ENCODE assay signal across 14 cellular contexts in the genomic region with DNA sequence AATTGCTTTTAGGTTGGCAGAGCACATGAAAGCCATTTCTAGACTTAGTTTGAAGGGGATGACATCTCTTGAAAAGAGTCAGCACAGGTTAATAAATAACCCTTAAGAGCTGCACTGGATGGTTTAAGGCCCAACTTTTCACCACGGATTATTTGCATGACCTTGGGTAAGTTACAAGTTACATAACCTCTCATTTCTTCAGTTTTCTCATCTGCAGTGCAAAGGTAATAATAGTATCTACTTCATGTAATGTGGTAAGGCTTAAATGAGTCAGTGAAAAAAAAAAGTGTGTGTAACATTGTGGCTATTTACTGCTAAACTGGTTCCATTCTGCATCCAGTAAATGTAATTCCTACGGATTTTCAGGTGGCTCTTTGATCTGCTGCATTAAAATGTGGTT.
DNase-seq lines count a peak whose midpoint lies in the region; ATAC-seq and TF ChIP-seq lines count a peak whose summit lies in the region.
"Had no signal": no experiment of that assay in that cellular context is flagged by ENCODE, and none has a peak within 500 bp of the region (broad histone marks: within the 10 kb centered on the region; RNA-seq: fewer than 3 reads in every experiment).

No MANE protein-coding gene starts in this region.

- intact Hi-C loops in right cardiac atrium (cut with DNase I), result no loop called here
- intact Hi-C loops in prostate gland (cut with DNase I), result no loop called here

- 88% methylated on average over 2 of the region's 2 CpGs for WGBS in right cardiac atrium
- WGBS in prostate gland, result 50% methylated on average over 2 of the region's 2 CpGs

- H3K9me3 Mint-ChIP-seq in activated T-helper 17 cell treated with anti-CD3 and anti-CD28 coated beads, Interleukin-2, amount 50 U/mL, for 72 hours, result peaks cover 3% of the 10 kb centered on the region

- H3K4me3 ChIP-seq in right cardiac atrium (ENCODE audit: low read length) (no peak overlapping the region), prostate gland (no peak overlapping the region)
- H3K4me3 ChIP-seq: K562 had no signal

- ATAC-seq in GM18517 (IDR thresholded peaks at IDR 0.05; ENCODE audit: unreplicated experiment) (peak; percentile 99), GM21529 (IDR thresholded peaks at IDR 0.05; ENCODE audit: unreplicated experiment) (peak; percentile 98), HG03139 (IDR thresholded peaks at IDR 0.05; ENCODE audit: unreplicated experiment) (peak; percentile 99), right cardiac atrium (no peak)
- ATAC-seq in activated T-helper 17 cell treated with anti-CD3 and anti-CD28 coated beads, Interleukin-2, amount 50 U/mL, for 72 hours (replicated peaks), result no peak
- ATAC-seq: K562, T-cell had no signal

- no peak overlapping the region for H3K4me3 Mint-ChIP-seq in activated T-helper 17 cell treated with anti-CD3 and anti-CD28 coated beads, Interleukin-2, amount 50 U/mL, for 72 hours
- H3K4me3 Mint-ChIP-seq: T-cell had no signal

- no peaks in the 10 kb centered on the region for H3K4me1 Mint-ChIP-seq in activated T-helper 17 cell treated with anti-CD3 and anti-CD28 coated beads, Interleukin-2, amount 50 U/mL, for 72 hours
- H3K4me1 Mint-ChIP-seq: T-cell had no signal

- H3K27ac Mint-ChIP-seq in activated T-helper 17 cell treated with anti-CD3 and anti-CD28 coated beads, Interleukin-2, amount 50 U/mL, for 72 hours, result no peak overlapping the region
- H3K27ac Mint-ChIP-seq: T-cell had no signal

- DNase-seq in glomerular visceral epithelial cell (ENCODE audit: extremely low spot score) (peak; percentile 66), right cardiac atrium (no peak), prostate gland (ENCODE audit: low spot score) (no peak)
- DNase-seq in activated CD4-positive, alpha-beta T cell treated with anti-CD3 and anti-CD28 coated beads, Interleukin-2, amount 50 U/mL, for 1 hour, result no peak
- DNase-seq: activated T-cell treated with anti-CD3 and anti-CD28 coated beads, Interleukin-2, amount 50 U/mL, for 1 hour; C1 segment of cervical spinal cord; caudate nucleus; NCI-H524; T-cell had no signal

- no peak overlapping the region for H3K27ac ChIP-seq in right cardiac atrium (ENCODE audit: low read length)
- no peak overlapping the region for H3K27ac ChIP-seq in prostate gland

- H3K27me3 ChIP-seq in right cardiac atrium (ENCODE audit: control insufficient read depth, insufficient read depth), result no peaks in the 10 kb centered on the region
- no peaks in the 10 kb centered on the region for H3K27me3 ChIP-seq in prostate gland (replicated peaks; ENCODE audit: insufficient read depth)

- no peak for TF ChIP-seq CTCF in prostate gland (IDR thresholded peaks at IDR 0.05)

- no peaks in the 10 kb centered on the region for H3K27me3 Mint-ChIP-seq in activated T-helper 17 cell treated with anti-CD3 and anti-CD28 coated beads, Interleukin-2, amount 50 U/mL, for 72 hours
- H3K27me3 Mint-ChIP-seq: T-cell had no signal

- H3K4me1 ChIP-seq in right cardiac atrium (ENCODE audit: control insufficient read depth, insufficient read depth, low read length) (no peaks in the 10 kb centered on the region), prostate gland (replicated peaks) (no peaks in the 10 kb centered on the region)

- H3K9me3 ChIP-seq in right cardiac atrium (ENCODE audit: control insufficient read depth, low read length), result no peaks in the 10 kb centered on the region
- no peaks in the 10 kb centered on the region for H3K9me3 ChIP-seq in prostate gland

- H3K36me3 ChIP-seq in prostate gland, result no peaks in the 10 kb centered on the region

- TF ChIP-seq POLR2A in prostate gland (IDR thresholded peaks at IDR 0.05), result no peak

- no peaks in the 10 kb centered on the region for H3K36me3 Mint-ChIP-seq in activated T-helper 17 cell treated with anti-CD3 and anti-CD28 coated beads, Interleukin-2, amount 50 U/mL, for 72 hours (ENCODE audit: low read depth)
- H3K36me3 Mint-ChIP-seq: T-cell had no signal

Comparison
In these comparisons a context has a peak if more than half of its experiments do, and no peak if none do; other contexts are left out.
1. ATAC-seq: peak in GM18517 (single experiment), GM21529 (single experiment) and HG03139 (single experiment); none in right cardiac atrium (0 of 2) and activated T-helper 17 cell treated with anti-CD3 and anti-CD28 coated beads, Interleukin-2, amount 50 U/mL, for 72 hours (single experiment).